In genomic region chr9:134413112-134413715, GRCh38 we compare ENCODE assay signal across 11 cellular contexts.
DNase-seq lines count a peak whose midpoint lies in the region; ATAC-seq and TF ChIP-seq lines count a peak whose summit lies in the region.
"Had no signal": no experiment of that assay in that cellular context is flagged by ENCODE, and none has a peak within 500 bp of the region (broad histone marks: within the 10 kb centered on the region; RNA-seq: fewer than 3 reads in every experiment).

No MANE protein-coding gene starts in this region.

- H3K9me2 ChIP-seq in PC-3 (replicated peaks; ENCODE audit: low read length) = no peaks in the 10 kb centered on the region
- no peaks in the 10 kb centered on the region for H3K9me2 ChIP-seq in OCI-LY7 (ENCODE audit: insufficient read depth, low read length)

- peaks cover 84 to 99% (median 94%) of the 10 kb centered on the region in 11 experiments; a peak in 21 of 22 replicates for H4K20me1 ChIP-seq in BLaER1 treated with 17β-estradiol and CSF1 and Interleukin-3, amounts not matched to agents 10 nM and 100 nM
- H4K20me1 ChIP-seq in PC-3 (ENCODE audit: low read length) (peaks cover 6% of the 10 kb centered on the region; the same call in 1 of the 2 replicates), OCI-LY7 (ENCODE audit: insufficient read depth, low read length) (no peaks in the 10 kb centered on the region)

- TF ChIP-seq CTCF in PC-3 (conservative IDR thresholded peaks at IDR 0.05; ENCODE audit: low read depth, low read length) (no peak), endothelial cell (IDR thresholded peaks at IDR 0.05; ENCODE audit: unreplicated experiment) (no peak), psoas muscle (IDR thresholded peaks at IDR 0.05) (no peak), OCI-LY7 (conservative IDR thresholded peaks at IDR 0.05; ENCODE audit: low read length) (no peak)

- H3K4me3 Mint-ChIP-seq in endothelial cell (ENCODE audit: unreplicated experiment) = peak overlapping the region; percentile 60
- H3K4me3 Mint-ChIP-seq: activated naive CD4-positive, alpha-beta T cell treated with anti-CD3 and anti-CD28 coated beads, Interleukin-2, amount 10 ng/mL, durations not matched to agents 7 days and 5 days had no signal

- peak overlapping the region in 1 of 11 experiments; percentile 16; a peak in 2 of 22 replicates for H3K27ac ChIP-seq in BLaER1 treated with 17β-estradiol and CSF1 and Interleukin-3, amounts not matched to agents 10 nM and 100 nM
- H3K27ac ChIP-seq in PC-3 (ENCODE audit: low read length) = 0 out of 2 replicates have a peak overlapping the region, but pooled peaks have one; percentile 29
- peak overlapping the region; percentile 81 for H3K27ac ChIP-seq in psoas muscle
- H3K27ac ChIP-seq in OCI-LY7 (ENCODE audit: low read depth, low read length, poor library complexity, severe bottlenecking) = no peak overlapping the region
- H3K27ac ChIP-seq: C4-2B had no signal

- no peaks in the 10 kb centered on the region for H3K9me3 ChIP-seq in BLaER1 treated with 17β-estradiol and CSF1 and Interleukin-3, amounts not matched to agents 10 nM and 100 nM (replicated peaks in 1 of 11)
- no peaks in the 10 kb centered on the region for H3K9me3 ChIP-seq in PC-3 (ENCODE audit: low read length)
- no peaks in the 10 kb centered on the region for H3K9me3 ChIP-seq in psoas muscle
- H3K9me3 ChIP-seq in OCI-LY7 (ENCODE audit: low read length) = no peaks in the 10 kb centered on the region
- H3K9me3 ChIP-seq: lower lobe of right lung had no signal

- no peaks in the 10 kb centered on the region for H3F3A ChIP-seq in PC-3 (ENCODE audit: low read length, unreplicated experiment)

- ATAC-seq in PC-3 (peak; percentile 7), psoas muscle (no peak), GM18867 (IDR thresholded peaks at IDR 0.05; ENCODE audit: unreplicated experiment) (no peak), GM18498 (IDR thresholded peaks at IDR 0.05; ENCODE audit: unreplicated experiment) (no peak)

- H3K4me1 ChIP-seq in BLaER1 treated with 17β-estradiol and CSF1 and Interleukin-3, amounts not matched to agents 10 nM and 100 nM = peaks cover 29 to 74% (median 65%) of the 10 kb centered on the region in 10 experiments
- H3K4me1 ChIP-seq in PC-3 (ENCODE audit: insufficient read depth, low read length) (peaks cover 20% of the 10 kb centered on the region), psoas muscle (peaks cover 86% of the 10 kb centered on the region), OCI-LY7 (ENCODE audit: insufficient read depth, low read length, poor library complexity, severe bottlenecking) (no peaks in the 10 kb centered on the region)

- peaks cover 27% of the 10 kb centered on the region for H3K4me1 Mint-ChIP-seq in endothelial cell (ENCODE audit: unreplicated experiment)

- H3K27me3 Mint-ChIP-seq in endothelial cell (ENCODE audit: unreplicated experiment) = peaks cover 15% of the 10 kb centered on the region

- POLR2A ChIA-PET in PC-3 (lab: Charles Lee; ENCODE audit: unreplicated experiment) (no interaction called here), OCI-LY7 (lab: Charles Lee) (no interaction called here)

- no peak overlapping the region for H3K4me3 ChIP-seq in BLaER1 treated with 17β-estradiol and CSF1 and Interleukin-3, amounts not matched to agents 10 nM and 100 nM
- H3K4me3 ChIP-seq in PC-3 (ENCODE audit: low read length) (no peak overlapping the region), psoas muscle (peak overlapping the region; percentile 31), OCI-LY7 (ENCODE audit: low read depth, low read length, poor library complexity, severe bottlenecking) (no peak overlapping the region)
- H3K4me3 ChIP-seq: lower lobe of right lung had no signal

- no TSS peak for BruUV-seq in PC-3 (replicated peaks; lab: Mats Ljungman, UMichigan)
- no TSS peak for BruUV-seq in OCI-LY7 (replicated peaks; lab: Mats Ljungman, UMichigan)

- CTCF ChIA-PET in PC-3 (lab: Charles Lee) = no interaction called here
- CTCF ChIA-PET in OCI-LY7 (lab: Charles Lee; ENCODE audit: unreplicated experiment) = no interaction called here

- WGBS in psoas muscle, 3 donors = 74 to 88% (median 80%) methylated on average over 13 of the region's 13 CpGs

- H3K9me3 Mint-ChIP-seq in endothelial cell (ENCODE audit: unreplicated experiment) = peaks cover 5% of the 10 kb centered on the region
- H3K9me3 Mint-ChIP-seq: activated naive CD4-positive, alpha-beta T cell treated with anti-CD3 and anti-CD28 coated beads, Interleukin-2, amount 10 ng/mL, durations not matched to agents 7 days and 5 days had no signal

- H3K27me3 ChIP-seq in BLaER1 treated with 17β-estradiol and CSF1 and Interleukin-3, amounts not matched to agents 10 nM and 100 nM = no peaks in the 10 kb centered on the region
- H3K27me3 ChIP-seq in PC-3 (ENCODE audit: low read length) (no peaks in the 10 kb centered on the region), psoas muscle (ENCODE audit: insufficient read depth in 3 of 3, low read length in 2 of 3) (no peaks in the 10 kb centered on the region)

- intact Hi-C loops in PC-3 (cut with micrococcal nuclease) (loop anchor here (10.0 kb wide), 1 partner anchor 88 kb away; the partner anchor contains the start of gene RXRA), psoas muscle (cut with DNase I) (loop anchor here in 1 of 2 donors (5.0 kb wide), 2 partner anchors 36 to 81 kb away; no protein-coding TSS in a partner anchor), OCI-LY7 (cut with micrococcal nuclease; ENCODE audit: unreplicated experiment) (no loop called here)

- no peak for DNase-seq in PC-3
- DNase-seq in endothelial cell (ENCODE audit: low spot score) = no peak
- no peak for DNase-seq in psoas muscle
- no peak for DNase-seq in activated CD4-positive, alpha-beta T cell treated with anti-CD3 and anti-CD28 coated beads for 1 hour
- DNase-seq in OCI-LY7 (ENCODE audit: low spot score) = no peak
- DNase-seq: activated naive CD4-positive, alpha-beta T cell treated with anti-CD3 and anti-CD28 coated beads, Interleukin-2, amount 10 ng/mL, durations not matched to agents 7 days and 5 days had no signal

- peak overlapping the region in 3 of 11 experiments; percentile 13 to 61 (median 52); a peak in 4 of 22 replicates for H3K9ac ChIP-seq in BLaER1 treated with 17β-estradiol and CSF1 and Interleukin-3, amounts not matched to agents 10 nM and 100 nM
- H3K9ac ChIP-seq in PC-3 (ENCODE audit: low read length) = no peak overlapping the region

- H3K36me3 Mint-ChIP-seq in endothelial cell (ENCODE audit: low read depth, unreplicated experiment) = peaks cover 11% of the 10 kb centered on the region
- H3K36me3 Mint-ChIP-seq: activated naive CD4-positive, alpha-beta T cell treated with anti-CD3 and anti-CD28 coated beads, Interleukin-2, amount 10 ng/mL, durations not matched to agents 7 days and 5 days had no signal

- peak overlapping the region in 8 of 11 experiments; percentile 42 to 100 (median 97); a peak in 15 of 22 replicates for H3K4me2 ChIP-seq in BLaER1 treated with 17β-estradiol and CSF1 and Interleukin-3, amounts not matched to agents 10 nM and 100 nM
- peak overlapping the region; percentile 67 for H3K4me2 ChIP-seq in PC-3 (ENCODE audit: low read length)
- no peak overlapping the region for H3K4me2 ChIP-seq in OCI-LY7 (ENCODE audit: low read length)

- H3K36me3 ChIP-seq in BLaER1 treated with 17β-estradiol and CSF1 and Interleukin-3, amounts not matched to agents 10 nM and 100 nM = peaks cover 39 to 94% (median 78%) of the 10 kb centered on the region in 11 experiments
- no peaks in the 10 kb centered on the region for H3K36me3 ChIP-seq in PC-3 (ENCODE audit: low read depth, low read length)
- H3K36me3 ChIP-seq in psoas muscle (ENCODE audit: insufficient read depth in 1 of 2, low read depth in 1 of 2) = peaks cover 0 to 20% of the 10 kb centered on the region in 2 donors
- no peaks in the 10 kb centered on the region for H3K36me3 ChIP-seq in OCI-LY7 (ENCODE audit: insufficient read depth, low read length)

- H2AFZ ChIP-seq in PC-3 (ENCODE audit: low read length) (no peak overlapping the region), OCI-LY7 (ENCODE audit: low read length) (no peak overlapping the region)

- H3K79me2 ChIP-seq in PC-3 (ENCODE audit: low read length) = no peaks in the 10 kb centered on the region
- no peaks in the 10 kb centered on the region for H3K79me2 ChIP-seq in OCI-LY7 (ENCODE audit: insufficient read depth, low read depth, low read length)

- H3K27ac Mint-ChIP-seq in endothelial cell (ENCODE audit: unreplicated experiment) = peak overlapping the region; percentile 93
